Comparison of ENCODE assay signal across 12 cellular contexts in genomic region chr3:152309031-152309430, GRCh38. TPM values are rescaled to one million over a fixed set of nuclear protein-coding genes. Genes with fewer than 3 reads are reported as not detected.
DNase-seq lines count a peak whose midpoint lies in the region; ATAC-seq and TF ChIP-seq lines count a peak whose summit lies in the region.
"Had no signal": no experiment of that assay in that cellular context is flagged by ENCODE, and none has a peak within 500 bp of the region (broad histone marks: within the 10 kb centered on the region; RNA-seq: fewer than 3 reads in every experiment).

No MANE protein-coding gene starts in this region.

- H3K27me3 ChIP-seq in mammary epithelial cell (ENCODE audit: insufficient read depth, low read length) = no peaks in the 10 kb centered on the region
- no peaks in the 10 kb centered on the region for H3K27me3 ChIP-seq in naive thymus-derived CD4-positive, alpha-beta T cell (ENCODE audit: control insufficient read depth in 2 of 2, insufficient read depth in 2 of 2, low read length in 2 of 2)
- H3K27me3 ChIP-seq in upper lobe of right lung = no peaks in the 10 kb centered on the region
- no peaks in the 10 kb centered on the region for H3K27me3 ChIP-seq in trophoblast cell (ENCODE audit: insufficient read depth, low read length)

- peak overlapping the region; percentile 5 for H3K27ac Mint-ChIP-seq in activated naive CD4-positive, alpha-beta T cell treated with anti-CD3 and anti-CD28 coated beads for 36 hours
- H3K27ac Mint-ChIP-seq in naive thymus-derived CD4-positive, alpha-beta T cell = peak overlapping the region in 8 of 9 donors; percentile 46 to 88 (median 80)

- H4K91ac ChIP-seq in trophoblast cell (ENCODE audit: low read depth, low read length) = no peak overlapping the region

- H2AK5ac ChIP-seq in trophoblast cell (ENCODE audit: low read length) = no peak overlapping the region

- H4K12ac ChIP-seq in trophoblast cell (ENCODE audit: low read depth, low read length) = no peak overlapping the region

- H3K18ac ChIP-seq in trophoblast cell (ENCODE audit: low read length) = no peak overlapping the region

- TF ChIP-seq CTCF in mammary epithelial cell (conservative IDR thresholded peaks at IDR 0.05 in 1 of 2, IDR thresholded peaks at IDR 0.05 in 1 of 2; ENCODE audit: extremely low read depth in 1 of 2, insufficient read depth in 1 of 2, low read depth in 1 of 2, low read length in 2 of 2) (no peak), upper lobe of right lung (IDR thresholded peaks at IDR 0.05) (no peak)

- H3K9me3 Mint-ChIP-seq in activated naive CD4-positive, alpha-beta T cell treated with anti-CD3 and anti-CD28 coated beads for 36 hours = no peaks in the 10 kb centered on the region
- H3K9me3 Mint-ChIP-seq in naive thymus-derived CD4-positive, alpha-beta T cell = no peaks in the 10 kb centered on the region

- POLR2A ChIA-PET in naive thymus-derived CD4-positive, alpha-beta T cell (lab: Charles Lee) = interaction anchor here (1.2 to 1.5 kb wide), 3 partner anchors 8 to 92 kb away, joined by 4 to 5 read pairs (median 4); no protein-coding TSS in a partner anchor

- no peak overlapping the region for H2BK5ac ChIP-seq in trophoblast cell (ENCODE audit: low read depth, low read length, poor library complexity)

- in situ Hi-C loops in mammary epithelial cell (cut with MboI; ENCODE audit: low sequenced_read_pairs in 2 of 2) = no loop called here

- peaks cover 80% of the 10 kb centered on the region for H3K4me1 Mint-ChIP-seq in activated naive CD4-positive, alpha-beta T cell treated with anti-CD3 and anti-CD28 coated beads for 36 hours (ENCODE audit: low read depth)
- peaks cover 25 to 89% (median 83%) of the 10 kb centered on the region in 7 donors for H3K4me1 Mint-ChIP-seq in naive thymus-derived CD4-positive, alpha-beta T cell

- H3K27ac ChIP-seq in mammary epithelial cell (ENCODE audit: insufficient read depth, low read depth, low read length) (peak overlapping the region; percentile 86), upper lobe of right lung (peak overlapping the region; percentile 58), trophoblast cell (ENCODE audit: low read depth, low read length) (no peak overlapping the region)
- H3K27ac ChIP-seq in naive thymus-derived CD4-positive, alpha-beta T cell (ENCODE audit: low read depth, low read length) = peak overlapping the region; percentile 56

- H3K4me3 Mint-ChIP-seq in activated naive CD4-positive, alpha-beta T cell treated with anti-CD3 and anti-CD28 coated beads for 36 hours = no peak overlapping the region
- peak overlapping the region in 8 of 10 donors; percentile 21 to 68 (median 48) for H3K4me3 Mint-ChIP-seq in naive thymus-derived CD4-positive, alpha-beta T cell

- intact Hi-C loops in activated naive CD4-positive, alpha-beta T cell treated with anti-CD3 and anti-CD28 coated beads for 36 hours (cut with micrococcal nuclease) = no loop called here
- intact Hi-C loops in mammary epithelial cell (cut with micrococcal nuclease) = no loop called here
- intact Hi-C loops in naive thymus-derived CD4-positive, alpha-beta T cell (cut with micrococcal nuclease) = no loop called here
- intact Hi-C loops in upper lobe of right lung (cut with DNase I) = no loop called here

- no peak overlapping the region for H2BK12ac ChIP-seq in trophoblast cell (ENCODE audit: low read length)

- H3K9ac ChIP-seq in mammary epithelial cell (ENCODE audit: insufficient read depth, low read length) (no peak overlapping the region), trophoblast cell (ENCODE audit: low read length) (no peak overlapping the region)

- peaks cover 28% of the 10 kb centered on the region for H3K36me3 Mint-ChIP-seq in activated naive CD4-positive, alpha-beta T cell treated with anti-CD3 and anti-CD28 coated beads for 36 hours (ENCODE audit: low read depth)
- H3K36me3 Mint-ChIP-seq in naive thymus-derived CD4-positive, alpha-beta T cell = peaks cover 0 to 34% (median 15%) of the 10 kb centered on the region in 5 donors

- no peak overlapping the region for H2AFZ ChIP-seq in mammary epithelial cell (ENCODE audit: low read depth, low read length)
- H2AFZ ChIP-seq in trophoblast cell (ENCODE audit: insufficient read depth, low read length, poor library complexity) = no peak overlapping the region

- H3K27me3 Mint-ChIP-seq in activated naive CD4-positive, alpha-beta T cell treated with anti-CD3 and anti-CD28 coated beads for 36 hours (ENCODE audit: low read depth) = no peaks in the 10 kb centered on the region
- no peaks in the 10 kb centered on the region for H3K27me3 Mint-ChIP-seq in naive thymus-derived CD4-positive, alpha-beta T cell

- no peak overlapping the region for H3K14ac ChIP-seq in trophoblast cell (ENCODE audit: low read length)

- peaks cover 88% of the 10 kb centered on the region for H3K79me2 ChIP-seq in mammary epithelial cell (ENCODE audit: insufficient read depth, low read length)
- H3K79me2 ChIP-seq in trophoblast cell (ENCODE audit: control insufficient read depth, insufficient read depth, low read length, poor library complexity) = no peaks in the 10 kb centered on the region

- H2BK120ac ChIP-seq in trophoblast cell (ENCODE audit: insufficient read depth, low read length, poor library complexity) = no peak overlapping the region

- H4K20me1 ChIP-seq in mammary epithelial cell (ENCODE audit: insufficient read depth, low read length) = no peaks in the 10 kb centered on the region

- H3K36me3 ChIP-seq in mammary epithelial cell (ENCODE audit: insufficient read depth, low read length) (peaks cover 2% of the 10 kb centered on the region), upper lobe of right lung (peaks cover 8% of the 10 kb centered on the region), trophoblast cell (ENCODE audit: control insufficient read depth in 1 of 2, insufficient read depth in 2 of 2, low read length in 2 of 2) (no peaks in the 10 kb centered on the region)
- H3K36me3 ChIP-seq in naive thymus-derived CD4-positive, alpha-beta T cell (ENCODE audit: control insufficient read depth in 2 of 3, insufficient read depth in 3 of 3, low read length in 3 of 3) = peaks cover 3 to 15% (median 4%) of the 10 kb centered on the region in 3 experiments

- H3K23ac ChIP-seq in trophoblast cell (ENCODE audit: low read length) = no peak overlapping the region

- ATAC-seq in naive thymus-derived CD4-positive, alpha-beta T cell = no peak
- ATAC-seq in upper lobe of right lung = no peak
- ATAC-seq: esophagus mucosa had no signal

- H3K9me3 ChIP-seq in mammary epithelial cell (replicated peaks; ENCODE audit: insufficient read depth, low read length) = no peaks in the 10 kb centered on the region
- no peaks in the 10 kb centered on the region for H3K9me3 ChIP-seq in naive thymus-derived CD4-positive, alpha-beta T cell (ENCODE audit: control insufficient read depth in 2 of 3, low read length in 3 of 3)
- no peaks in the 10 kb centered on the region for H3K9me3 ChIP-seq in upper lobe of right lung
- H3K9me3 ChIP-seq in trophoblast cell (ENCODE audit: insufficient read depth, low read depth, low read length) = no peaks in the 10 kb centered on the region

- H3K4me3 ChIP-seq in mammary epithelial cell (replicated peaks in 1 of 3; ENCODE audit: insufficient read depth in 1 of 3, low read depth in 2 of 3, low read length in 3 of 3) = no peak overlapping the region
- no peak overlapping the region for H3K4me3 ChIP-seq in naive thymus-derived CD4-positive, alpha-beta T cell (ENCODE audit: low read length)
- no peak overlapping the region for H3K4me3 ChIP-seq in upper lobe of right lung
- H3K4me3 ChIP-seq in trophoblast cell (ENCODE audit: low read depth, low read length) = no peak overlapping the region

- no peak overlapping the region for H4K8ac ChIP-seq in trophoblast cell (ENCODE audit: low read depth, low read length)

- H3K4me1 ChIP-seq in mammary epithelial cell (ENCODE audit: insufficient read depth, low read length) = peaks cover 32% of the 10 kb centered on the region
- H3K4me1 ChIP-seq in naive thymus-derived CD4-positive, alpha-beta T cell (ENCODE audit: control insufficient read depth in 2 of 2, insufficient read depth in 2 of 2, low read length in 2 of 2) = peaks cover 49 to 65% of the 10 kb centered on the region in 2 donors
- H3K4me1 ChIP-seq in upper lobe of right lung = peaks cover 71% of the 10 kb centered on the region
- H3K4me1 ChIP-seq in trophoblast cell (ENCODE audit: control insufficient read depth in 1 of 2, insufficient read depth in 2 of 2, low read length in 2 of 2) = no peaks in the 10 kb centered on the region

- no TSS peak for BruUV-seq in mammary epithelial cell (replicated peaks; lab: Mats Ljungman, UMichigan)

- dilution Hi-C loops in mammary epithelial cell (cut with HindIII; ENCODE audit: low sequenced_read_pairs) = no loop called here

- H3K79me1 ChIP-seq in trophoblast cell (ENCODE audit: low read length) = no peaks in the 10 kb centered on the region

- 67% methylated on average over 3 of the region's 3 CpGs for WGBS in mammary epithelial cell (ENCODE audit: low coverage, missing lambda C conversion rate)
- WGBS in trophoblast cell (ENCODE audit: extremely low coverage, insufficient coverage, insufficient read length) = no CpG with 5 or more reads among the region's 3 CpGs

- H3K4me2 ChIP-seq in mammary epithelial cell (ENCODE audit: insufficient read depth, low read depth, low read length) = no peak overlapping the region
- H3K4me2 ChIP-seq in trophoblast cell (ENCODE audit: low read length) = no peak overlapping the region

- no peak for DNase-seq in activated naive CD4-positive, alpha-beta T cell treated with anti-CD3 and anti-CD28 coated beads for 36 hours
- no peak for DNase-seq in activated naive CD4-positive, alpha-beta T cell treated with anti-CD3 and anti-CD28 coated beads, Interleukin-2, amount 50 U/mL, for 16 hours
- peak; percentile 37 for DNase-seq in mammary epithelial cell
- no peak for DNase-seq in naive thymus-derived CD4-positive, alpha-beta T cell
- DNase-seq in upper lobe of right lung = no peak
- no peak for DNase-seq in COLO668 (lab: John Stamatoyannopoulos, UW; ENCODE audit: unreplicated experiment)
- no peak for DNase-seq in trophoblast cell
- DNase-seq in NCI-H748 (lab: John Stamatoyannopoulos, UW; ENCODE audit: unreplicated experiment) = no peak
- DNase-seq: activated effector memory CD4-positive, alpha-beta T cell treated with Interleukin-2 at 50 U/mL for 16 hours; midbrain; T-helper 2 cell had no signal

- H3K4ac ChIP-seq in trophoblast cell (ENCODE audit: low read depth, low read length) = no peak overlapping the region

- CTCF ChIA-PET in activated naive CD4-positive, alpha-beta T cell treated with anti-CD3 and anti-CD28 coated beads for 36 hours (lab: Charles Lee) = interaction anchor here (1.3 kb wide), 1 partner anchor 130 kb away, joined by 3 read pairs; no protein-coding TSS in a partner anchor
- CTCF ChIA-PET in mammary epithelial cell (lab: Charles Lee; ENCODE audit: low non-redundant PET) = no interaction called here
- CTCF ChIA-PET in naive thymus-derived CD4-positive, alpha-beta T cell (lab: Charles Lee) = interaction anchor here (0.6 to 1.0 kb wide), 2 partner anchors 35 to 124 kb away, joined by 3 read pairs; no protein-coding TSS in a partner anchor

RNA-seq across cellular contexts. Expression of gene MBNL1, which starts 40.3 kb away (rescaled TPM):
- 100 to 1,000 TPM; 387 to 391 TPM for total RNA-seq in activated naive CD4-positive, alpha-beta T cell treated with anti-CD3 and anti-CD28 coated beads for 36 hours
- total RNA-seq in mammary epithelial cell = 100 to 1,000 TPM; 107 to 188 TPM
- 69.5 TPM for polyA plus RNA-seq in mammary epithelial cell
- polyA minus RNA-seq in mammary epithelial cell = 363 TPM
- 100 to 1,000 TPM; 459 to 675 (median 508) TPM for total RNA-seq in naive thymus-derived CD4-positive, alpha-beta T cell
- polyA plus RNA-seq in naive thymus-derived CD4-positive, alpha-beta T cell = 100 to 1,000 TPM; 371 to 389 TPM
- total RNA-seq in upper lobe of right lung = 229 TPM
- polyA plus RNA-seq in trophoblast cell (2013) = 9.2 and 9.7 TPM in 2 replicates
